1 cellular context compared by ENCODE assay signal in the genomic region with DNA sequence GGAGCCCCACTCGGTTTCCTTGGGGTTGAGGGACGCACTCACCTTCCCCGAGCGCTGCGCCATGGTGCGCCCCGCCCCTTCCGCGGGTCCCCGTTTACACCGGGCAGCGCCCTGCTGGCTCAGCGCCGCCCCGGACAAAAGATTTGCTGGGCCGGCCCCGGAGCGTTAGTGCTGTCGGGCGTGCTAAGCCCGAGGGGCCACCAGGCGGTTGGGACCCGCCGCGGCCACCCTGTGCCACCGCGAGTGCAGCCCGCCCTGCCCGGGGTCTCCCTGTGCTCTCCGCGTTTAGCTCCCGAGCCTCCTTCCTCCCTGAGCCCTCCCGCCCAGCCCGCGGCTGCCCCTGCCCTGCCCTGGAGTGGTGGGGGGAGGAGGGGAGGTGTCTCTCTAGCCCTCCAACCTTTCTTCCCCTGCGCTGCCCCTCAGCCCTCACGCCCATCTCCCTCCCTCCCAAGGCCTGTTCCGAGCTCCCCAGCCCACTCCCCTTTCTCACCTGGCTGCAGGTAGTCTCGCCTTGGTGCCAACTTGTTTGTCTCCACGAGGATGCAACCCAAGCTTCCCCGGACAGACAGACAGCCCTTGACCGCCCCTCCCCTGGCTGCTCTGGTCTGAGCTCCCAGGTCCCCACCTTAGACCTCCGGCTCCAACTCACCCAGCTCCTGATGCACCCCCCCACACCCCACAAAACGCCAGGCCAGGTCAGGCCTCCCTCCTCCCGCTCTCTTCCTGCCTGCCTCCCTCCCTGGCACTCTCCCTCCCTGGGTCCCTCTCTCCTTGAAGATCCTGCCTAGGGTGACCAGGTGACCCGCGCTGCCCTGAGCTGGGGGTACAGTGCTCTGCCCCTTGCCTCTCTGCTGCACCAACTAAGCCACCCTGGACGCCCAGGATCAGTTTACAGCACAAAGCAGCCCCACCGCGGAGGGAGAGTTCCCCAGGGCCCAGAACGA.
A peak's percentile ranks its signal among the peaks of the same experiment; 100 is the strongest.
TF ChIP-seq lines count a peak whose summit lies in the region.

Gene CRYGN, minus strand, starts transcription at position 287 of the 944 bp plus-strand sequence. Its CDS starts 224 bp downstream, at position 63.

TF ChIP-seq in WTC11, 78 proteins besides CTCF, POLR2A, EP300 and RAD21 (continued from another document):
- TF ChIP-seq, protein P1, sequence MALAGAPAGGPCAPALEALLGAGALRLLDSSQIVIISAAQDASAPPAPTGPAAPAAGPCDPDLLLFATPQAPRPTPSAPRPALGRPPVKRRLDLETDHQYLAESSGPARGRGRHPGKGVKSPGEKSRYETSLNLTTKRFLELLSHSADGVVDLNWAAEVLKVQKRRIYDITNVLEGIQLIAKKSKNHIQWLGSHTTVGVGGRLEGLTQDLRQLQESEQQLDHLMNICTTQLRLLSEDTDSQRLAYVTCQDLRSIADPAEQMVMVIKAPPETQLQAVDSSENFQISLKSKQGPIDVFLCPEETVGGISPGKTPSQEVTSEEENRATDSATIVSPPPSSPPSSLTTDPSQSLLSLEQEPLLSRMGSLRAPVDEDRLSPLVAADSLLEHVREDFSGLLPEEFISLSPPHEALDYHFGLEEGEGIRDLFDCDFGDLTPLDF (CRISPR knock-in tag; IDR thresholded peaks at IDR 0.05): no peak
- TF ChIP-seq ZNF671 (CRISPR knock-in tag; IDR thresholded peaks at IDR 0.05) (no peak), ZNF263 (CRISPR knock-in tag; IDR thresholded peaks at IDR 0.05; ENCODE audit: low read depth) (peak; percentile 83), USF2 (CRISPR knock-in tag; IDR thresholded peaks at IDR 0.05) (no peak), NFYB (CRISPR knock-in tag; conservative IDR thresholded peaks at IDR 0.05; ENCODE audit: low read depth) (no peak), MLX (CRISPR knock-in tag; IDR thresholded peaks at IDR 0.05) (no peak), NFE2L1 (CRISPR knock-in tag; IDR thresholded peaks at IDR 0.05) (no peak), MXD4 (CRISPR knock-in tag; IDR thresholded peaks at IDR 0.05; ENCODE audit: borderline replicate concordance) (no peak), ELF4 (CRISPR knock-in tag; IDR thresholded peaks at IDR 0.05; ENCODE audit: low read depth) (no peak), ZNF219 (CRISPR knock-in tag; IDR thresholded peaks at IDR 0.05; ENCODE audit: borderline replicate concordance) (no peak), CREM (CRISPR knock-in tag; IDR thresholded peaks at IDR 0.05) (no peak), IRF2 (CRISPR knock-in tag; IDR thresholded peaks at IDR 0.05; ENCODE audit: borderline replicate concordance, low read depth) (no peak)
- TF ChIP-seq, protein P2, sequence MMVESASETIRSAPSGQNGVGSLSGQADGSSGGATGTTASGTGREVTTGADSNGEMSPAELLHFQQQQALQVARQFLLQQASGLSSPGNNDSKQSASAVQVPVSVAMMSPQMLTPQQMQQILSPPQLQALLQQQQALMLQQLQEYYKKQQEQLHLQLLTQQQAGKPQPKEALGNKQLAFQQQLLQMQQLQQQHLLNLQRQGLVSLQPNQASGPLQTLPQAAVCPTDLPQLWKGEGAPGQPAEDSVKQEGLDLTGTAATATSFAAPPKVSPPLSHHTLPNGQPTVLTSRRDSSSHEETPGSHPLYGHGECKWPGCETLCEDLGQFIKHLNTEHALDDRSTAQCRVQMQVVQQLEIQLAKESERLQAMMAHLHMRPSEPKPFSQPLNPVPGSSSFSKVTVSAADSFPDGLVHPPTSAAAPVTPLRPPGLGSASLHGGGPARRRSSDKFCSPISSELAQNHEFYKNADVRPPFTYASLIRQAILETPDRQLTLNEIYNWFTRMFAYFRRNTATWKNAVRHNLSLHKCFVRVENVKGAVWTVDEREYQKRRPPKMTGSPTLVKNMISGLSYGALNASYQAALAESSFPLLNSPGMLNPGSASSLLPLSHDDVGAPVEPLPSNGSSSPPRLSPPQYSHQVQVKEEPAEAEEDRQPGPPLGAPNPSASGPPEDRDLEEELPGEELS (CRISPR knock-in tag; IDR thresholded peaks at IDR 0.05): 0 out of 2 replicates have a peak, but pooled peaks have one; percentile 10
- TF ChIP-seq, protein P3, sequence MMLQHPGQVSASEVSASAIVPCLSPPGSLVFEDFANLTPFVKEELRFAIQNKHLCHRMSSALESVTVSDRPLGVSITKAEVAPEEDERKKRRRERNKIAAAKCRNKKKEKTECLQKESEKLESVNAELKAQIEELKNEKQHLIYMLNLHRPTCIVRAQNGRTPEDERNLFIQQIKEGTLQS (CRISPR knock-in tag; conservative IDR thresholded peaks at IDR 0.05): no peak
